In genomic region chr6:160697826-160698225, GRCh38 we compare ENCODE assay signal across 1 cellular context.
A peak's percentile ranks its signal among the peaks of the same experiment; 100 is the strongest.
TF ChIP-seq lines count a peak whose summit lies in the region.

No MANE protein-coding gene starts in this region.

TF ChIP-seq in HepG2, 621 proteins besides CTCF, POLR2A, EP300 and RAD21 (continued from another document and continues in another):
- TF ChIP-seq, protein P1, sequence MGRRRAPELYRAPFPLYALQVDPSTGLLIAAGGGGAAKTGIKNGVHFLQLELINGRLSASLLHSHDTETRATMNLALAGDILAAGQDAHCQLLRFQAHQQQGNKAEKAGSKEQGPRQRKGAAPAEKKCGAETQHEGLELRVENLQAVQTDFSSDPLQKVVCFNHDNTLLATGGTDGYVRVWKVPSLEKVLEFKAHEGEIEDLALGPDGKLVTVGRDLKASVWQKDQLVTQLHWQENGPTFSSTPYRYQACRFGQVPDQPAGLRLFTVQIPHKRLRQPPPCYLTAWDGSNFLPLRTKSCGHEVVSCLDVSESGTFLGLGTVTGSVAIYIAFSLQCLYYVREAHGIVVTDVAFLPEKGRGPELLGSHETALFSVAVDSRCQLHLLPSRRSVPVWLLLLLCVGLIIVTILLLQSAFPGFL (CRISPR knock-in tag; IDR thresholded peaks at IDR 0.05) = no peak
- no peak for TF ChIP-seq PATZ1 (CRISPR knock-in tag; IDR thresholded peaks at IDR 0.05)
- peak; percentile 75; the same call in 1 of the 2 replicates for TF ChIP-seq NR2F2 (IDR thresholded peaks at IDR 0.05; ENCODE audit: borderline replicate concordance, low read depth)
- TF ChIP-seq ZNF232 (CRISPR knock-in tag; IDR thresholded peaks at IDR 0.05; ENCODE audit: borderline replicate concordance) = no peak
- TF ChIP-seq, protein P2, sequence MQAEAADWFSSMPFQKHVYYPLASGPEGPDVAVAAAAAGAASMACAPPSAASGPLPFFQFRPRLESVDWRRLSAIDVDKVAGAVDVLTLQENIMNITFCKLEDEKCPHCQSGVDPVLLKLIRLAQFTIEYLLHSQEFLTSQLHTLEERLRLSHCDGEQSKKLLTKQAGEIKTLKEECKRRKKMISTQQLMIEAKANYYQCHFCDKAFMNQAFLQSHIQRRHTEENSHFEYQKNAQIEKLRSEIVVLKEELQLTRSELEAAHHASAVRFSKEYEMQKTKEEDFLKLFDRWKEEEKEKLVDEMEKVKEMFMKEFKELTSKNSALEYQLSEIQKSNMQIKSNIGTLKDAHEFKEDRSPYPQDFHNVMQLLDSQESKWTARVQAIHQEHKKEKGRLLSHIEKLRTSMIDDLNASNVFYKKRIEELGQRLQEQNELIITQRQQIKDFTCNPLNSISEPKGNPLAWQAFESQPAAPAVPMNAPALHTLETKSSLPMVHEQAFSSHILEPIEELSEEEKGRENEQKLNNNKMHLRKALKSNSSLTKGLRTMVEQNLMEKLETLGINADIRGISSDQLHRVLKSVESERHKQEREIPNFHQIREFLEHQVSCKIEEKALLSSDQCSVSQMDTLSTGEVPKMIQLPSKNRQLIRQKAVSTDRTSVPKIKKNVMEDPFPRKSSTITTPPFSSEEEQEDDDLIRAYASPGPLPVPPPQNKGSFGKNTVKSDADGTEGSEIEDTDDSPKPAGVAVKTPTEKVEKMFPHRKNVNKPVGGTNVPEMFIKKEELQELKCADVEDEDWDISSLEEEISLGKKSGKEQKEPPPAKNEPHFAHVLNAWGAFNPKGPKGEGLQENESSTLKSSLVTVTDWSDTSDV (CRISPR knock-in tag; IDR thresholded peaks at IDR 0.05) = no peak
- no peak for TF ChIP-seq ZNF552 (CRISPR knock-in tag; IDR thresholded peaks at IDR 0.05; ENCODE audit: borderline replicate concordance)
- TF ChIP-seq NCOA5 (CRISPR knock-in tag; IDR thresholded peaks at IDR 0.05) = no peak
- TF ChIP-seq, protein P3, sequence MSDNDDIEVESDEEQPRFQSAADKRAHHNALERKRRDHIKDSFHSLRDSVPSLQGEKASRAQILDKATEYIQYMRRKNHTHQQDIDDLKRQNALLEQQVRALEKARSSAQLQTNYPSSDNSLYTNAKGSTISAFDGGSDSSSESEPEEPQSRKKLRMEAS (IDR thresholded peaks at IDR 0.05) = peak; percentile 36; the same call in 1 of the 2 replicates
- no peak for TF ChIP-seq CBX5 (CRISPR knock-in tag; IDR thresholded peaks at IDR 0.05; ENCODE audit: borderline replicate concordance)
- no peak for TF ChIP-seq FIP1L1 (IDR thresholded peaks at IDR 0.05; ENCODE audit: borderline replicate concordance, insufficient read depth, low read depth, low read length)
- TF ChIP-seq NFRKB (IDR thresholded peaks at IDR 0.05) = no peak
- TF ChIP-seq JARID2 (CRISPR knock-in tag; IDR thresholded peaks at IDR 0.05; ENCODE audit: insufficient replicate concordance) = no peak
- no peak for TF ChIP-seq ZNF737 (CRISPR knock-in tag; IDR thresholded peaks at IDR 0.05; ENCODE audit: borderline replicate concordance)
- TF ChIP-seq MEIS1 (CRISPR knock-in tag; IDR thresholded peaks at IDR 0.05; ENCODE audit: borderline replicate concordance) = no peak
- TF ChIP-seq ZNF710 (CRISPR knock-in tag; IDR thresholded peaks at IDR 0.05; ENCODE audit: borderline replicate concordance) = peak; percentile 80; the same call in 1 of the 2 replicates
- TF ChIP-seq, protein P4, sequence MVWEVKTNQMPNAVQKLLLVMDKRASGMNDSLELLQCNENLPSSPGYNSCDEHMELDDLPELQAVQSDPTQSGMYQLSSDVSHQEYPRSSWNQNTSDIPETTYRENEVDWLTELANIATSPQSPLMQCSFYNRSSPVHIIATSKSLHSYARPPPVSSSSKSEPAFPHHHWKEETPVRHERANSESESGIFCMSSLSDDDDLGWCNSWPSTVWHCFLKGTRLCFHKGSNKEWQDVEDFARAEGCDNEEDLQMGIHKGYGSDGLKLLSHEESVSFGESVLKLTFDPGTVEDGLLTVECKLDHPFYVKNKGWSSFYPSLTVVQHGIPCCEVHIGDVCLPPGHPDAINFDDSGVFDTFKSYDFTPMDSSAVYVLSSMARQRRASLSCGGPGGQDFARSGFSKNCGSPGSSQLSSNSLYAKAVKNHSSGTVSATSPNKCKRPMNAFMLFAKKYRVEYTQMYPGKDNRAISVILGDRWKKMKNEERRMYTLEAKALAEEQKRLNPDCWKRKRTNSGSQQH (CRISPR knock-in tag; IDR thresholded peaks at IDR 0.05; ENCODE audit: low read depth) = no peak
- TF ChIP-seq ZNF362 (CRISPR knock-in tag; IDR thresholded peaks at IDR 0.05; ENCODE audit: borderline replicate concordance) = peak; percentile 75; the same call in 1 of the 2 replicates
- no peak for TF ChIP-seq NFE2L1 (CRISPR knock-in tag; IDR thresholded peaks at IDR 0.05; ENCODE audit: borderline replicate concordance)
- no peak for TF ChIP-seq ARID2 (CRISPR knock-in tag; IDR thresholded peaks at IDR 0.05; ENCODE audit: borderline replicate concordance)
- no peak for TF ChIP-seq MEIS2 (CRISPR knock-in tag; IDR thresholded peaks at IDR 0.05)
- TF ChIP-seq ZNF282 (IDR thresholded peaks at IDR 0.05; ENCODE audit: partially characterized antibody) = no peak
- peak; percentile 81 for TF ChIP-seq HNF1A (IDR thresholded peaks at IDR 0.05; ENCODE audit: low read depth)
- TF ChIP-seq HNF1A (CRISPR knock-in tag; IDR thresholded peaks at IDR 0.05; ENCODE audit: borderline replicate concordance) = no peak
- TF ChIP-seq ZNF614 (CRISPR knock-in tag; IDR thresholded peaks at IDR 0.05; ENCODE audit: borderline replicate concordance) = no peak
- no peak for TF ChIP-seq FOXO4 (CRISPR knock-in tag; conservative IDR thresholded peaks at IDR 0.05)
- no peak for TF ChIP-seq SNAPC5 (CRISPR knock-in tag; IDR thresholded peaks at IDR 0.05; ENCODE audit: borderline replicate concordance)
- TF ChIP-seq HDAC6 (IDR thresholded peaks at IDR 0.05; ENCODE audit: low read depth, low read length) = no peak
- TF ChIP-seq KDM5A (IDR thresholded peaks at IDR 0.05; ENCODE audit: borderline replicate concordance, low read length) = no peak
- TF ChIP-seq SMC3 (IDR thresholded peaks at IDR 0.05; ENCODE audit: low read length) = no peak
- no peak for TF ChIP-seq RNF219 (CRISPR knock-in tag; IDR thresholded peaks at IDR 0.05)
- no peak for TF ChIP-seq ZBTB21 (CRISPR knock-in tag; IDR thresholded peaks at IDR 0.05)
- no peak for TF ChIP-seq TOE1 (CRISPR knock-in tag; IDR thresholded peaks at IDR 0.05)
- no peak for TF ChIP-seq ZNF563 (CRISPR knock-in tag; IDR thresholded peaks at IDR 0.05)
- TF ChIP-seq ERF (CRISPR knock-in tag; IDR thresholded peaks at IDR 0.05) = no peak
- TF ChIP-seq ZNF768 (CRISPR knock-in tag; IDR thresholded peaks at IDR 0.05) = no peak
- TF ChIP-seq, protein P5, sequence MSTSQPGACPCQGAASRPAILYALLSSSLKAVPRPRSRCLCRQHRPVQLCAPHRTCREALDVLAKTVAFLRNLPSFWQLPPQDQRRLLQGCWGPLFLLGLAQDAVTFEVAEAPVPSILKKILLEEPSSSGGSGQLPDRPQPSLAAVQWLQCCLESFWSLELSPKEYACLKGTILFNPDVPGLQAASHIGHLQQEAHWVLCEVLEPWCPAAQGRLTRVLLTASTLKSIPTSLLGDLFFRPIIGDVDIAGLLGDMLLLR (CRISPR knock-in tag; IDR thresholded peaks at IDR 0.05) = no peak
- no peak for TF ChIP-seq GLI4 (CRISPR knock-in tag; IDR thresholded peaks at IDR 0.05; ENCODE audit: borderline replicate concordance)
